14 cellular contexts compared by ENCODE assay signal in genomic region chr11:114087028-114087427, GRCh38. TPM values are rescaled to one million over a fixed set of nuclear protein-coding genes. Genes with fewer than 3 reads are reported as not detected.
DNase-seq lines count a peak whose midpoint lies in the region; ATAC-seq lines count a peak whose summit lies in the region.
"Had no signal": no experiment of that assay in that cellular context is flagged by ENCODE, and none has a peak within 500 bp of the region (broad histone marks: within the 10 kb centered on the region; RNA-seq: fewer than 3 reads in every experiment).

No MANE protein-coding gene starts in this region.

- H3K36me3 Mint-ChIP-seq in stimulated activated naive CD8-positive, alpha-beta T cell treated with anti-CD3 and anti-CD28 coated beads, Interleukin-15, Interleukin-2, amounts not matched to agents 100 ng/mL and 50 ng/mL, for 24 hours (ENCODE audit: low read depth), result peaks cover 5% of the 10 kb centered on the region
- no peaks in the 10 kb centered on the region for H3K36me3 Mint-ChIP-seq in T-helper 17 cell (ENCODE audit: low read depth)
- no peaks in the 10 kb centered on the region for H3K36me3 Mint-ChIP-seq in naive thymus-derived CD8-positive, alpha-beta T cell

- H3K27ac Mint-ChIP-seq in stimulated activated naive CD8-positive, alpha-beta T cell treated with anti-CD3 and anti-CD28 coated beads, Interleukin-15, Interleukin-2, amounts not matched to agents 100 ng/mL and 50 ng/mL, for 24 hours, result peak overlapping the region; percentile 74
- H3K27ac Mint-ChIP-seq in stimulated activated naive CD8-positive, alpha-beta T cell treated with anti-CD3 and anti-CD28 coated beads, Interleukin-15, amount 100 ng/mL, for 72 hours, result peak overlapping the region in 1 of 2 donors; percentile 59
- peak overlapping the region; percentile 1 for H3K27ac Mint-ChIP-seq in T-helper 17 cell
- peak overlapping the region in 2 of 10 donors; percentile 19 to 71 for H3K27ac Mint-ChIP-seq in naive thymus-derived CD8-positive, alpha-beta T cell

- POLR2A ChIA-PET in naive thymus-derived CD8-positive, alpha-beta T cell (lab: Charles Lee), result no interaction called here

- H3K4me1 Mint-ChIP-seq in stimulated activated naive CD8-positive, alpha-beta T cell treated with anti-CD3 and anti-CD28 coated beads, Interleukin-15, Interleukin-2, amounts not matched to agents 100 ng/mL and 50 ng/mL, for 24 hours (ENCODE audit: low read depth), result peaks cover 33% of the 10 kb centered on the region
- peaks cover 48% of the 10 kb centered on the region for H3K4me1 Mint-ChIP-seq in stimulated activated naive CD8-positive, alpha-beta T cell treated with anti-CD3 and anti-CD28 coated beads, Interleukin-15, amount 100 ng/mL, for 72 hours
- H3K4me1 Mint-ChIP-seq in T-helper 17 cell, result peaks cover 51% of the 10 kb centered on the region
- peaks cover 18 to 73% (median 31%) of the 10 kb centered on the region in 4 donors for H3K4me1 Mint-ChIP-seq in naive thymus-derived CD8-positive, alpha-beta T cell

- no peak overlapping the region for H3K4me3 Mint-ChIP-seq in stimulated activated naive CD8-positive, alpha-beta T cell treated with anti-CD3 and anti-CD28 coated beads, Interleukin-15, Interleukin-2, amounts not matched to agents 100 ng/mL and 50 ng/mL, for 24 hours
- H3K4me3 Mint-ChIP-seq in stimulated activated naive CD8-positive, alpha-beta T cell treated with anti-CD3 and anti-CD28 coated beads, Interleukin-15, amount 100 ng/mL, for 72 hours, result peak overlapping the region in 1 of 2 donors; percentile 32
- no peak overlapping the region for H3K4me3 Mint-ChIP-seq in T-helper 17 cell
- H3K4me3 Mint-ChIP-seq in naive thymus-derived CD8-positive, alpha-beta T cell, result peak overlapping the region in 1 of 10 donors; percentile 21

- no peaks in the 10 kb centered on the region for H3K9me3 Mint-ChIP-seq in stimulated activated naive CD8-positive, alpha-beta T cell treated with anti-CD3 and anti-CD28 coated beads, Interleukin-15, Interleukin-2, amounts not matched to agents 100 ng/mL and 50 ng/mL, for 24 hours
- H3K9me3 Mint-ChIP-seq in stimulated activated naive CD8-positive, alpha-beta T cell treated with anti-CD3 and anti-CD28 coated beads, Interleukin-15, amount 100 ng/mL, for 72 hours, result no peaks in the 10 kb centered on the region
- H3K9me3 Mint-ChIP-seq in naive thymus-derived CD8-positive, alpha-beta T cell, result no peaks in the 10 kb centered on the region

- DNase-seq in stimulated activated naive CD8-positive, alpha-beta T cell treated with anti-CD3 and anti-CD28 coated beads, Interleukin-15, amount 100 ng/mL, for 72 hours, result no peak
- DNase-seq in T-helper 17 cell (no peak), left lobe of liver (ENCODE audit: low spot score) (peak; percentile 42), DMS114 treated with DMSO at 0.1 percent for 48 hours (lab: John Stamatoyannopoulos, UW; ENCODE audit: unreplicated experiment) (no peak)
- no peak for DNase-seq in stimulated activated CD4-positive, alpha-beta T cell treated with anti-CD3 and anti-CD28 coated beads, Interleukin-4, amount 100 ng/mL, for 4 hours
- no peak for DNase-seq in naive thymus-derived CD8-positive, alpha-beta T cell
- DNase-seq: central memory CD4-positive, alpha-beta T cell; DMS 273 treated with DMSO at 0.1 percent for 48 hours; foreskin fibroblast; NCI-H446 had no signal

- peaks cover 7% of the 10 kb centered on the region for H3K27me3 Mint-ChIP-seq in stimulated activated naive CD8-positive, alpha-beta T cell treated with anti-CD3 and anti-CD28 coated beads, Interleukin-15, Interleukin-2, amounts not matched to agents 100 ng/mL and 50 ng/mL, for 24 hours
- no peaks in the 10 kb centered on the region for H3K27me3 Mint-ChIP-seq in stimulated activated naive CD8-positive, alpha-beta T cell treated with anti-CD3 and anti-CD28 coated beads, Interleukin-15, amount 100 ng/mL, for 72 hours
- no peaks in the 10 kb centered on the region for H3K27me3 Mint-ChIP-seq in T-helper 17 cell
- peaks cover 0 to 10% (median 1%) of the 10 kb centered on the region in 5 donors for H3K27me3 Mint-ChIP-seq in naive thymus-derived CD8-positive, alpha-beta T cell

- ATAC-seq in stimulated activated naive CD8-positive, alpha-beta T cell treated with anti-CD3 and anti-CD28 coated beads, Interleukin-15, amount 100 ng/mL, for 72 hours, result no peak
- ATAC-seq in T-helper 17 cell (no peak), left lobe of liver (no peak)
- no peak for ATAC-seq in naive thymus-derived CD8-positive, alpha-beta T cell
- ATAC-seq: sciatic nerve had no signal

- no peaks in the 10 kb centered on the region for H3K9me3 ChIP-seq in T-helper 17 cell (ENCODE audit: control insufficient read depth, low read length, poor library complexity, severe bottlenecking)

RNA-seq across cellular contexts. Expression of gene ZBTB16, which starts 27.5 kb away (rescaled TPM):
- total RNA-seq in T-helper 17 cell (10 to 100 TPM; 17.2 to 20.7 TPM), left lobe of liver (160 TPM)
- total RNA-seq in naive thymus-derived CD8-positive, alpha-beta T cell, result 1 to 10 TPM; 1.3 to 2.5 TPM
- 1 to 10 TPM in 2 of 3 donors, under 1 TPM in 1; 0.21 to 7.5 (median 4.4) TPM for polyA plus RNA-seq in naive thymus-derived CD8-positive, alpha-beta T cell
- total RNA-seq: OCI-LY7, SK-MEL-5 had no signal

Comparison
In these comparisons a context has a peak if more than half of its experiments do, and no peak if none do; other contexts are left out.
1. RNA of gene ZBTB16, which starts 27.5 kb away (total RNA-seq): 160 TPM in left lobe of liver (single experiment) and 17.2 to 20.7 TPM in T-helper 17 cell; 1.3 to 2.5 TPM in naive thymus-derived CD8-positive, alpha-beta T cell; every median in the first group is over 4 times any median in the second.